8 cellular contexts compared by ENCODE assay signal in genomic region chr2:145752091-145752806, GRCh38.
DNase-seq lines count a peak whose midpoint lies in the region; ATAC-seq and TF ChIP-seq lines count a peak whose summit lies in the region.

No MANE protein-coding gene starts in this region.

- peak overlapping the region; percentile 76 for H2AK5ac ChIP-seq in mesenchymal stem cell (ENCODE audit: low read length, severe bottlenecking)

- H3K4ac ChIP-seq in mesenchymal stem cell (ENCODE audit: low read depth in 1 of 2, low read length in 2 of 2) = peak overlapping the region; percentile 48 to 71

- TF ChIP-seq CTCF in DND-41 (IDR thresholded peaks at IDR 0.05; ENCODE audit: borderline replicate concordance, extremely low read depth, low read length, poor library complexity, severe bottlenecking) (peak; percentile 84), OCI-LY7 (conservative IDR thresholded peaks at IDR 0.05; ENCODE audit: low read length) (peak; percentile 90), dorsolateral prefrontal cortex (IDR thresholded peaks at IDR 0.05 in 54 of 56, conservative IDR thresholded peaks at IDR 0.05 in 2 of 56; ENCODE audit: low read depth in 1 of 56, partially characterized antibody in 56 of 56) (peak; percentile 60 to 90 (median 82))

- H3K9ac ChIP-seq in DND-41 (ENCODE audit: low read depth, low read length) = no peak overlapping the region
- H3K9ac ChIP-seq in HUES48 (ENCODE audit: low read depth, low read length) = no peak overlapping the region
- peak overlapping the region; percentile 75 for H3K9ac ChIP-seq in mesenchymal stem cell (ENCODE audit: low read length)

- H2BK5ac ChIP-seq in mesenchymal stem cell (ENCODE audit: low read depth, low read length, poor library complexity, severe bottlenecking) = no peak overlapping the region

- ATAC-seq in DND-41 (ENCODE audit: insufficient read depth, low read depth) (peak; percentile 79), GM21619 (IDR thresholded peaks at IDR 0.05; ENCODE audit: unreplicated experiment) (peak; percentile 29)

- intact Hi-C loops in OCI-LY7 (cut with micrococcal nuclease; ENCODE audit: unreplicated experiment) = loop anchor here (2.0 to 10.0 kb wide), 5 partner anchors 339 to 1607 kb away; partner anchors contain the start of gene ZEB2
- intact Hi-C loops in dorsolateral prefrontal cortex (cut with DNase I) = loop anchor here in 1 of 2 donors (5.0 to 10.0 kb wide), 2 partner anchors 1050 to 1227 kb away; partner anchors contain the start of gene ZEB2

- H2BK120ac ChIP-seq in mesenchymal stem cell (ENCODE audit: low read depth, low read length) = peak overlapping the region; percentile 39

- peak overlapping the region; percentile 8; the same call in 1 of the 2 replicates for H3K27ac ChIP-seq in DND-41 (ENCODE audit: low read length)
- peak overlapping the region; percentile 69 for H3K27ac ChIP-seq in HUES48 (ENCODE audit: low read depth, low read length)
- peak overlapping the region; percentile 8 for H3K27ac ChIP-seq in OCI-LY7 (ENCODE audit: low read depth, low read length, poor library complexity, severe bottlenecking)
- peak overlapping the region in 56 of 59 donors; percentile 3 to 86 (median 68) for H3K27ac ChIP-seq in dorsolateral prefrontal cortex
- peak overlapping the region; percentile 53 for H3K27ac ChIP-seq in mesenchymal stem cell (ENCODE audit: low read length, poor library complexity, severe bottlenecking)

- H3K4me2 ChIP-seq in DND-41 (ENCODE audit: insufficient read depth, low read length) (no peak overlapping the region; the same call in 1 of the 2 replicates), OCI-LY7 (ENCODE audit: low read length) (peak overlapping the region; percentile 56), mesenchymal stem cell (ENCODE audit: low read length, poor library complexity, severe bottlenecking) (no peak overlapping the region)

- H3K14ac ChIP-seq in mesenchymal stem cell (ENCODE audit: low read length in 2 of 2) = no peak overlapping the region

- no peaks in the 10 kb centered on the region for H3K27me3 ChIP-seq in DND-41 (ENCODE audit: insufficient read depth, low read length, poor library complexity)
- no peaks in the 10 kb centered on the region for H3K27me3 ChIP-seq in HUES48 (ENCODE audit: control insufficient read depth, insufficient read depth, low read length)
- no peaks in the 10 kb centered on the region for H3K27me3 ChIP-seq in dorsolateral prefrontal cortex
- H3K27me3 ChIP-seq in mesenchymal stem cell (ENCODE audit: control insufficient read depth in 1 of 2, insufficient read depth in 1 of 2, low read length in 2 of 2) = no peaks in the 10 kb centered on the region

- H2BK12ac ChIP-seq in mesenchymal stem cell (ENCODE audit: low read length in 2 of 2) = peak overlapping the region; percentile 64 to 94

- H3K9me3 ChIP-seq in DND-41 (ENCODE audit: insufficient read depth, low read length, severe bottlenecking) (no peaks in the 10 kb centered on the region), HUES48 (ENCODE audit: control insufficient read depth, insufficient read depth, low read length) (no peaks in the 10 kb centered on the region), OCI-LY7 (ENCODE audit: low read length) (no peaks in the 10 kb centered on the region), mesenchymal stem cell (ENCODE audit: control insufficient read depth, low read length) (no peaks in the 10 kb centered on the region)

- no peak for DNase-seq in DND-41
- DNase-seq in OCI-LY7 (ENCODE audit: low spot score) = peak; percentile 79
- peak in 1 of 10 donors; percentile 14 for DNase-seq in dorsolateral prefrontal cortex
- peak; percentile 89 for DNase-seq in mesenchymal stem cell
- no peak for DNase-seq in NCI-H187 treated with DMSO at 0.1 percent for 48 hours (lab: John Stamatoyannopoulos, UW)
- DNase-seq in NCI-H128 (lab: John Stamatoyannopoulos, UW; ENCODE audit: unreplicated experiment) = no peak

- no peak overlapping the region for H3K23ac ChIP-seq in mesenchymal stem cell (ENCODE audit: low read length in 2 of 2)

- H3K4me1 ChIP-seq in DND-41 (ENCODE audit: insufficient read depth, low read length) (peaks cover 33% of the 10 kb centered on the region), HUES48 (ENCODE audit: control insufficient read depth, insufficient read depth, low read length) (peaks cover 5% of the 10 kb centered on the region; the same call in 1 of the 2 replicates), OCI-LY7 (ENCODE audit: insufficient read depth, low read length, poor library complexity, severe bottlenecking) (peaks cover 34% of the 10 kb centered on the region), mesenchymal stem cell (ENCODE audit: control insufficient read depth, insufficient read depth, low read depth, low read length) (peaks cover 2% of the 10 kb centered on the region)

- H3K4me3 ChIP-seq in DND-41 (ENCODE audit: low read depth in 1 of 2, low read length in 2 of 2) = no peak overlapping the region
- H3K4me3 ChIP-seq in HUES48 (ENCODE audit: low read depth, low read length) = no peak overlapping the region
- H3K4me3 ChIP-seq in OCI-LY7 (ENCODE audit: low read depth, low read length, poor library complexity, severe bottlenecking) = peak overlapping the region; percentile 3
- H3K4me3 ChIP-seq in dorsolateral prefrontal cortex = peak overlapping the region in 44 of 59 donors; percentile 2 to 52 (median 31)
- H3K4me3 ChIP-seq in mesenchymal stem cell (ENCODE audit: insufficient read depth in 1 of 2, low read depth in 1 of 2, low read length in 2 of 2) = peak overlapping the region in 1 of 2 experiments; percentile 35

- peak overlapping the region; percentile 70 for H4K8ac ChIP-seq in mesenchymal stem cell (ENCODE audit: low read length)

- H3K9me2 ChIP-seq in OCI-LY7 (ENCODE audit: insufficient read depth, low read length) = no peaks in the 10 kb centered on the region

- H3K79me2 ChIP-seq in DND-41 (ENCODE audit: insufficient read depth, low read length) (no peaks in the 10 kb centered on the region), OCI-LY7 (ENCODE audit: insufficient read depth, low read depth, low read length) (no peaks in the 10 kb centered on the region)

- H3K36me3 ChIP-seq in DND-41 (ENCODE audit: insufficient read depth, low read length) (no peaks in the 10 kb centered on the region), HUES48 (ENCODE audit: control insufficient read depth, insufficient read depth, low read length) (no peaks in the 10 kb centered on the region), OCI-LY7 (ENCODE audit: insufficient read depth, low read length) (no peaks in the 10 kb centered on the region), mesenchymal stem cell (ENCODE audit: control insufficient read depth in 1 of 2, insufficient read depth in 2 of 2, low read depth in 1 of 2, low read length in 2 of 2) (no peaks in the 10 kb centered on the region)

- POLR2A ChIA-PET in OCI-LY7 (lab: Charles Lee) = interaction anchor here (0.5 to 1.4 kb wide), 11 partner anchors 19 to 1607 kb away, joined by 3 to 6 read pairs (median 3); no protein-coding TSS in a partner anchor

- CTCF ChIA-PET in OCI-LY7 (lab: Charles Lee; ENCODE audit: unreplicated experiment) = no interaction called here

- peak overlapping the region; percentile 85 to 89 for H3K18ac ChIP-seq in mesenchymal stem cell (ENCODE audit: low read depth in 1 of 2, low read length in 2 of 2)

- 0% methylated on average over 3 of the region's 5 CpGs for WGBS in mesenchymal stem cell

- no peaks in the 10 kb centered on the region for H3K79me1 ChIP-seq in mesenchymal stem cell (replicated peaks; ENCODE audit: low read length, poor library complexity, severe bottlenecking)

- H4K91ac ChIP-seq in mesenchymal stem cell (ENCODE audit: low read length) = peak overlapping the region; percentile 44

- BruUV-seq in OCI-LY7 (replicated peaks; lab: Mats Ljungman, UMichigan) = no TSS peak

- H2BK15ac ChIP-seq in mesenchymal stem cell (ENCODE audit: low read depth, poor library complexity, severe bottlenecking) = peak overlapping the region; percentile 19

- H2AFZ ChIP-seq in DND-41 (ENCODE audit: low read depth, low read length) (0 out of 2 replicates have a peak overlapping the region, but pooled peaks have one; percentile 32), OCI-LY7 (ENCODE audit: low read length) (peak overlapping the region; percentile 93), mesenchymal stem cell (ENCODE audit: low read depth, low read length) (no peak overlapping the region)

- H4K20me1 ChIP-seq in DND-41 (ENCODE audit: insufficient read depth, low read length) = no peaks in the 10 kb centered on the region
- no peaks in the 10 kb centered on the region for H4K20me1 ChIP-seq in OCI-LY7 (ENCODE audit: insufficient read depth, low read length)

Comparison
In these comparisons a context has a peak if more than half of its experiments do, and no peak if none do; other contexts are left out.
1. DNase-seq: peak in OCI-LY7 (single experiment) and mesenchymal stem cell (single experiment); none in DND-41 (single experiment), NCI-H187 treated with DMSO at 0.1 percent for 48 hours (single experiment) and NCI-H128 (single experiment).
2. H3K27ac ChIP-seq: peak in every context shown above with its lines; median percentile 69 in HUES48; 68 in dorsolateral prefrontal cortex; 53 in mesenchymal stem cell; 8 in DND-41; 8 in OCI-LY7.
3. H3K4me3 ChIP-seq: peak in OCI-LY7 (single experiment) and dorsolateral prefrontal cortex (44 of 59); none in DND-41 (0 of 2) and HUES48 (single experiment).
4. Peak in every context shown above with its lines, with median percentiles within 50 percentile points of each other: CTCF ChIP-seq.